In genomic region chr4:76947369-76947768, GRCh38 we compare ENCODE assay signal across 1 cellular context.
TF ChIP-seq lines count a peak whose summit lies in the region.

No MANE protein-coding gene starts in this region.

TF ChIP-seq in WTC11, 78 proteins besides CTCF, POLR2A, EP300 and RAD21 (continued from another document):
- TF ChIP-seq, protein P1, sequence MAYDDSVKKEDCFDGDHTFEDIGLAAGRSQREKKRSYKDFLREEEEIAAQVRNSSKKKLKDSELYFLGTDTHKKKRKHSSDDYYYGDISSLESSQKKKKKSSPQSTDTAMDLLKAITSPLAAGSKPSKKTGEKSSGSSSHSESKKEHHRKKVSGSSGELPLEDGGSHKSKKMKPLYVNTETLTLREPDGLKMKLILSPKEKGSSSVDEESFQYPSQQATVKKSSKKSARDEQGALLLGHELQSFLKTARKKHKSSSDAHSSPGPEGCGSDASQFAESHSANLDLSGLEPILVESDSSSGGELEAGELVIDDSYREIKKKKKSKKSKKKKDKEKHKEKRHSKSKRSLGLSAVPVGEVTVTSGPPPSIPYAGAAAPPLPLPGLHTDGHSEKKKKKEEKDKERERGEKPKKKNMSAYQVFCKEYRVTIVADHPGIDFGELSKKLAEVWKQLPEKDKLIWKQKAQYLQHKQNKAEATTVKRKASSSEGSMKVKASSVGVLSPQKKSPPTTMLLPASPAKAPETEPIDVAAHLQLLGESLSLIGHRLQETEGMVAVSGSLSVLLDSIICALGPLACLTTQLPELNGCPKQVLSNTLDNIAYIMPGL (CRISPR knock-in tag; IDR thresholded peaks at IDR 0.05): no peak
- TF ChIP-seq, protein P2, sequence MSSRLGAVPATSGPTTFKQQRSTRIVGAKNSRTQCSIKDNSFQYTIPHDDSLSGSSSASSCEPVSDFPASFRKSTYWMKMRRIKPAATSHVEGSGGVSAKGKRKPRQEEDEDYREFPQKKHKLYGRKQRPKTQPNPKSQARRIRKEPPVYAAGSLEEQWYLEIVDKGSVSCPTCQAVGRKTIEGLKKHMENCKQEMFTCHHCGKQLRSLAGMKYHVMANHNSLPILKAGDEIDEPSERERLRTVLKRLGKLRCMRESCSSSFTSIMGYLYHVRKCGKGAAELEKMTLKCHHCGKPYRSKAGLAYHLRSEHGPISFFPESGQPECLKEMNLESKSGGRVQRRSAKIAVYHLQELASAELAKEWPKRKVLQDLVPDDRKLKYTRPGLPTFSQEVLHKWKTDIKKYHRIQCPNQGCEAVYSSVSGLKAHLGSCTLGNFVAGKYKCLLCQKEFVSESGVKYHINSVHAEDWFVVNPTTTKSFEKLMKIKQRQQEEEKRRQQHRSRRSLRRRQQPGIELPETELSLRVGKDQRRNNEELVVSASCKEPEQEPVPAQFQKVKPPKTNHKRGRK (CRISPR knock-in tag; IDR thresholded peaks at IDR 0.05; ENCODE audit: borderline replicate concordance): no peak
